ENCODE assay signal across 13 cellular contexts in genomic region chr9:109001275-109001676, GRCh38. TPM values are rescaled to one million over a fixed set of nuclear protein-coding genes. Genes with fewer than 3 reads are reported as not detected.
DNase-seq lines count a peak whose midpoint lies in the region; ATAC-seq, FAIRE-seq and TF ChIP-seq lines count a peak whose summit lies in the region.
"Had no signal": no experiment of that assay in that cellular context is flagged by ENCODE, and none has a peak within 500 bp of the region (broad histone marks: within the 10 kb centered on the region; RNA-seq: fewer than 3 reads in every experiment).

No MANE protein-coding gene starts in this region.

- TF ChIP-seq EP300 in K562 (IDR thresholded peaks at IDR 0.05; ENCODE audit: low read length), result no peak

- CTCF ChIA-PET in K562 (lab: Yijun Ruan, JAX; ENCODE audit: low intra/inter-chr PET ratio), result no interaction called here

- H3K27ac ChIP-seq in K562 (ENCODE audit: extremely low read depth, low read depth, low read length) (no peak overlapping the region), left lung (no peak overlapping the region), right cardiac atrium (ENCODE audit: low read length) (no peak overlapping the region)
- H3K27ac ChIP-seq: suprapubic skin had no signal

- FAIRE-seq in HTR-8/SVneo (lab: Jason Lieb, UNC) (peak; percentile 60), K562 (lab: Jason Lieb, UNC) (no peak)
- FAIRE-seq: GM18507 had no signal

- no TSS peak for BruUV-seq in K562 (replicated peaks; lab: Mats Ljungman, UMichigan)

- TF ChIP-seq CTCF in AG10803 (conservative IDR thresholded peaks at IDR 0.05; ENCODE audit: low read length) (peak; percentile 27), K562 (IDR thresholded peaks at IDR 0.05 in 2 of 3, conservative IDR thresholded peaks at IDR 0.05 in 1 of 3; ENCODE audit: insufficient read depth in 2 of 3, low read depth in 1 of 3, low read length in 3 of 3) (no peak), left lung (IDR thresholded peaks at IDR 0.05) (no peak)

- in situ Hi-C loops in K562 (cut with MboI), result no loop called here

- peaks cover 35% of the 10 kb centered on the region for H3K79me2 ChIP-seq in K562 (ENCODE audit: control insufficient read depth, insufficient read depth, low read length)

- H3K4me1 ChIP-seq in K562 (replicated peaks in 1 of 2; ENCODE audit: control insufficient read depth in 2 of 2, insufficient read depth in 2 of 2, low read length in 2 of 2) (no peaks in the 10 kb centered on the region), left lung (peaks cover 0 to 9% of the 10 kb centered on the region in 2 donors), right cardiac atrium (ENCODE audit: control insufficient read depth, insufficient read depth, low read length) (peaks cover 13% of the 10 kb centered on the region)

- POLR2A ChIA-PET in K562 (lab: Yijun Ruan, JAX), result no interaction called here

- H3K27me3 ChIP-seq in K562 (ENCODE audit: control insufficient read depth in 2 of 2, insufficient read depth in 2 of 2, low read length in 2 of 2), result no peaks in the 10 kb centered on the region
- H3K27me3 ChIP-seq in left lung, result no peaks in the 10 kb centered on the region
- no peaks in the 10 kb centered on the region for H3K27me3 ChIP-seq in right cardiac atrium (ENCODE audit: control insufficient read depth, insufficient read depth)
- H3K27me3 ChIP-seq: suprapubic skin had no signal

- 82% methylated on average over 1 of the region's 1 CpG for WGBS in K562 (ENCODE audit: insufficient coverage, low coverage, missing lambda C conversion rate)
- WGBS in right cardiac atrium, result 77% methylated on average over 1 of the region's 1 CpG

- no peak for TF ChIP-seq POLR2A in K562 (conservative IDR thresholded peaks at IDR 0.05)

- H2AFZ ChIP-seq in K562 (ENCODE audit: low read depth, low read length), result no peak overlapping the region

- no peaks in the 10 kb centered on the region for H3K9me1 ChIP-seq in K562 (ENCODE audit: control insufficient read depth, insufficient read depth, low read length)

- DNase-seq in AG10803 (ENCODE audit: low read depth), result peak; percentile 79
- DNase-seq in HTR-8/SVneo (ENCODE audit: insufficient read length, low spot score), result peak; percentile 50
- no peak for DNase-seq in K562 (ENCODE audit: extremely low read depth in 1 of 4, low spot score in 3 of 4)
- DNase-seq in left lung, result no peak
- no peak for DNase-seq in midbrain (lab: John Stamatoyannopoulos, UW)
- DNase-seq in right cardiac atrium, result no peak
- DNase-seq: Kasumi-1; NCI-H510A treated with DMSO at 0.1 percent for 48 hours; stimulated activated CD4-positive, alpha-beta T cell treated with anti-CD3 and anti-CD28 coated beads, Interleukin-2, amount 100 ng/mL, for 24 hours had no signal

- no peaks in the 10 kb centered on the region for H4K20me1 ChIP-seq in K562 (replicated peaks; ENCODE audit: control insufficient read depth, insufficient read depth, low read length)

- no peaks in the 10 kb centered on the region; the same call in 1 of the 2 replicates for H3K9me3 ChIP-seq in K562 (replicated peaks; ENCODE audit: control insufficient read depth, insufficient read depth, low read depth, low read length)
- peaks cover 0 to 18% of the 10 kb centered on the region in 2 donors for H3K9me3 ChIP-seq in left lung
- no peaks in the 10 kb centered on the region for H3K9me3 ChIP-seq in right cardiac atrium (ENCODE audit: control insufficient read depth, low read length)

- TF ChIP-seq RAD21 in K562 (CRISPR knock-in tag; conservative IDR thresholded peaks at IDR 0.05 in 1 of 2, IDR thresholded peaks at IDR 0.05 in 1 of 2), result no peak

- no peak overlapping the region for H3K4me2 ChIP-seq in K562 (ENCODE audit: insufficient read depth, low read length)

- ATAC-seq in K562, result peak; percentile 27; the same call in 2 of the 3 replicates
- peak; percentile 68 for ATAC-seq in left lung
- no peak for ATAC-seq in right cardiac atrium
- no peak for ATAC-seq in GM18519 (IDR thresholded peaks at IDR 0.05; ENCODE audit: low FRiP score, unreplicated experiment)
- no peak for ATAC-seq in HG02973 (IDR thresholded peaks at IDR 0.05; ENCODE audit: unreplicated experiment)

- H3K36me3 ChIP-seq in K562 (ENCODE audit: control insufficient read depth, insufficient read depth, low read length) (peaks cover 10% of the 10 kb centered on the region; the same call in 1 of the 3 replicates), left lung (no peaks in the 10 kb centered on the region)
- H3K36me3 ChIP-seq: suprapubic skin had no signal

- H3K4me3 ChIP-seq in AG10803 (ENCODE audit: low read length), result no peak overlapping the region
- H3K4me3 ChIP-seq in K562, result no peak overlapping the region
- no peak overlapping the region for H3K4me3 ChIP-seq in left lung
- no peak overlapping the region for H3K4me3 ChIP-seq in right cardiac atrium (ENCODE audit: low read length)
- H3K4me3 ChIP-seq: suprapubic skin had no signal

- H3K9ac ChIP-seq in K562 (ENCODE audit: insufficient read depth in 1 of 2, low read depth in 2 of 2, low read length in 2 of 2), result no peak overlapping the region

- intact Hi-C loops in K562 (cut with micrococcal nuclease), result no loop called here
- intact Hi-C loops in left lung (cut with DNase I), result no loop called here
- intact Hi-C loops in right cardiac atrium (cut with DNase I), result no loop called here

TF ChIP-seq in K562, 482 proteins besides CTCF, POLR2A, EP300 and RAD21:
- TF ChIP-seq KDM1A (IDR thresholded peaks at IDR 0.05) (peak; percentile 41 to 55; a peak in 1 of 4 replicates), ZBTB1 (CRISPR knock-in tag; IDR thresholded peaks at IDR 0.05; ENCODE audit: borderline replicate concordance, low read depth) (no peak)
TF ChIP-seq in K562: peak in this region for 1.

RNA-seq across cellular contexts. Expression of gene CTNNAL1, which starts 12.0 kb away (rescaled TPM):
- total RNA-seq in K562 (2011; cell fraction: chromatin; rRNA removed; ENCODE audit: low replicate concordance), result 8.0 and 35.8 TPM in 2 replicates
- 3.3 and 5.7 TPM in 2 replicates for total RNA-seq in K562 (2011; cell fraction: nucleolus; rRNA removed)
- 8.6 and 9.2 TPM in 2 replicates for total RNA-seq in K562 (2011; cell fraction: nucleoplasm; rRNA removed)
- 37.6 and 38.9 TPM in 2 replicates for total RNA-seq in K562 (2014; rRNA removed)
- total RNA-seq in K562 (2014; rRNA removed; fragmentation: Illumina TruSeq; extraction: Trizol), result 78.0 and 89.1 TPM in 2 replicates
- 42.2 and 46.7 TPM in 2 replicates for total RNA-seq in K562 (2015; rRNA removed; fragmentation: Illumina TruSeq; extraction: Trizol)
- total RNA-seq in K562 (2021), result 46.9 and 48.8 TPM in 2 replicates
- 42.5 and 70.7 TPM in 2 replicates for polyA plus RNA-seq in K562 (2011; rRNA removed)
- 9.6 and 20.6 TPM in 2 replicates for polyA plus RNA-seq in K562 (2011; cell fraction: cytosol; rRNA removed)
- polyA plus RNA-seq in K562 (2011; cell fraction: nucleus; rRNA removed), result 6.0 and 11.1 TPM in 2 replicates
- polyA plus RNA-seq in K562 (2012), result 32.7 and 33.7 TPM in 2 replicates
- 53.8 and 57.9 TPM in 2 replicates for polyA plus RNA-seq in K562 (2014; fragmentation: Illumina TruSeq; extraction: Trizol)
- polyA plus RNA-seq in K562 (2014; fragmentation: Nextera tagmentation; extraction: Ambion mirVana), result 10 to 100 TPM; 23.2 to 29.8 TPM
- polyA plus RNA-seq in K562 (2014; rRNA removed), result 42.3 and 43.6 TPM in 2 replicates
- 45.3 and 51.5 TPM in 2 replicates for polyA minus RNA-seq in K562 (2011; rRNA and poly(A)+ RNA removed)
- polyA minus RNA-seq in K562 (2011; cell fraction: cytosol; rRNA and poly(A)+ RNA removed), result 16.8 and 20.3 TPM in 2 replicates
- 9.7 and 16.2 TPM in 2 replicates for polyA minus RNA-seq in K562 (2011; cell fraction: nucleus; rRNA and poly(A)+ RNA removed)
- 10 to 100 TPM; 47.7 to 48.0 TPM for total RNA-seq in left lung
- 10 to 100 TPM; 61.1 to 99.9 (median 96.9) TPM for total RNA-seq in right cardiac atrium
- 105 TPM for polyA plus RNA-seq in right cardiac atrium

Comparison
In these comparisons a context has a peak if more than half of its experiments do, and no peak if none do; other contexts are left out.
1. DNase-seq: peak in AG10803 (single experiment) and HTR-8/SVneo (single experiment); none in K562 (0 of 4), left lung (0 of 2), midbrain (single experiment) and right cardiac atrium (0 of 3).
2. ATAC-seq: peak in K562 (single experiment) and left lung (single experiment); none in right cardiac atrium (0 of 2), GM18519 (single experiment) and HG02973 (single experiment).